In the genomic region with DNA sequence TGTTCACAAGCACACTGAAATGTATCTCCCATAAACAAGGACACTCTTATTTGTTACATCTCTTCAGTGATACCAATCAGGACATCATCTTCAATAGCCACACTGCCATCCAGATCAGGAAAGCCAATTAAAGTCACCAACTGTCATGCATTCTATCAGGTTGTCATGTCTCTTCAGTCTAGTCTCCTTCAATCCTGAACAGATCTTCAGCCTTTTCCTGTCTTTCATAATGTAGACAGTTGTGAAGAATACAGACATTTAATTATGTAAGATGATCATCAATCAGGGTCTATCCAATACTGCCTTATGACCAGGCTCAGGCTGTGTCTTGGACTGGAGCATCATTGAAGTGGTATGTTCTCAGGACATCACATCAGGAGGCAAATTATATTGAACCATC, we compare ENCODE assay signal across 7 cellular contexts.
"Had no signal": no experiment of that assay in that cellular context is flagged by ENCODE, and none has a peak within 500 bp of the region (broad histone marks: within the 10 kb centered on the region; RNA-seq: fewer than 3 reads in every experiment).

No MANE protein-coding gene starts in this region.

- H3K4me3 ChIP-seq: GM23248, K562 had no signal

- DNase-seq: GM23248, GOT3, H9, HCEC 1CT, IMR-90 had no signal

- H3K27ac ChIP-seq: GM23248 had no signal

- FAIRE-seq: HTR-8/SVneo, K562 had no signal
